1 cellular context compared by ENCODE assay signal in genomic region chr11:7250166-7250565, GRCh38.
TF ChIP-seq lines count a peak whose summit lies in the region.

No MANE protein-coding gene starts in this region.

TF ChIP-seq in GM12878, 131 proteins besides CTCF, POLR2A, EP300 and RAD21 (continued from another document):
- TF ChIP-seq, protein P1, sequence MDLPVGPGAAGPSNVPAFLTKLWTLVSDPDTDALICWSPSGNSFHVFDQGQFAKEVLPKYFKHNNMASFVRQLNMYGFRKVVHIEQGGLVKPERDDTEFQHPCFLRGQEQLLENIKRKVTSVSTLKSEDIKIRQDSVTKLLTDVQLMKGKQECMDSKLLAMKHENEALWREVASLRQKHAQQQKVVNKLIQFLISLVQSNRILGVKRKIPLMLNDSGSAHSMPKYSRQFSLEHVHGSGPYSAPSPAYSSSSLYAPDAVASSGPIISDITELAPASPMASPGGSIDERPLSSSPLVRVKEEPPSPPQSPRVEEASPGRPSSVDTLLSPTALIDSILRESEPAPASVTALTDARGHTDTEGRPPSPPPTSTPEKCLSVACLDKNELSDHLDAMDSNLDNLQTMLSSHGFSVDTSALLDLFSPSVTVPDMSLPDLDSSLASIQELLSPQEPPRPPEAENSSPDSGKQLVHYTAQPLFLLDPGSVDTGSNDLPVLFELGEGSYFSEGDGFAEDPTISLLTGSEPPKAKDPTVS (IDR thresholded peaks at IDR 0.05; ENCODE audit: low read depth, low read length), result no peak
- peak; percentile 31; the same call in 1 of the 2 replicates for TF ChIP-seq SPI1 (IDR thresholded peaks at IDR 0.05; ENCODE audit: borderline replicate concordance, insufficient read depth, low read depth, low read length)
